Comparison of ENCODE assay signal across 18 cellular contexts in genomic region chr12:55797550-55797949, GRCh38. TPM values are rescaled to one million over a fixed set of nuclear protein-coding genes. Genes with fewer than 3 reads are reported as not detected.
A peak's percentile ranks its signal among the peaks of the same experiment; 100 is the strongest.
DNase-seq lines count a peak whose midpoint lies in the region; ATAC-seq and TF ChIP-seq lines count a peak whose summit lies in the region.
"Had no signal": no experiment of that assay in that cellular context is flagged by ENCODE, and none has a peak within 500 bp of the region (broad histone marks: within the 10 kb centered on the region; RNA-seq: fewer than 3 reads in every experiment).

No MANE protein-coding gene starts in this region.

- intact Hi-C loops in activated T-helper 2 cell treated with anti-CD3 and anti-CD28 coated beads, Interferon-gamma antibody, Interleukin-2, Interleukin-4, amounts not matched to agents 10 μg/mL and 5 μg/mL and 100 μg/mL, durations not matched to agents 14 hours and 24 hours and 36 hours (cut with micrococcal nuclease), result loop anchor here (1.0 kb wide), 2 partner anchors 54 to 59 kb away; partner anchors contain the start of gene GDF11

- H3K27ac ChIP-seq in HEK293 (ENCODE audit: extremely low read depth, low read depth, low read length), result no peak overlapping the region
- H3K27ac ChIP-seq: BLaER1 had no signal

- H3K36me3 ChIP-seq in HEK293 (ENCODE audit: control insufficient read depth in 2 of 2, insufficient read depth in 1 of 2, low read length in 2 of 2), result peaks cover 81 to 84% of the 10 kb centered on the region in 2 experiments

- H3K36me3 Mint-ChIP-seq in activated T-helper 2 cell treated with anti-CD3 and anti-CD28 coated beads, Interferon-gamma antibody, Interleukin-2, Interleukin-4, amounts not matched to agents 10 μg/mL and 5 μg/mL and 100 μg/mL, durations not matched to agents 14 hours and 24 hours and 36 hours (ENCODE audit: low read depth), result peaks cover 71% of the 10 kb centered on the region
- peaks cover 58% of the 10 kb centered on the region for H3K36me3 Mint-ChIP-seq in nephron progenitor cell (ENCODE audit: low read depth)

- CTCF ChIA-PET in HEK293 (lab: Yijun Ruan, JAX), result interaction anchor here (0.6 to 5.2 kb wide), 15 partner anchors 8 to 282 kb away, joined by 3 to 79 read pairs (median 4); partner anchors contain the start of genes ERBB3, ORMDL2 and SARNP

- H3K4me1 ChIP-seq in HEK293 (ENCODE audit: control insufficient read depth, insufficient read depth, low read length), result no peaks in the 10 kb centered on the region; the same call in 1 of the 2 replicates
- H3K4me1 ChIP-seq: BLaER1, Caco-2 had no signal

- no peaks in the 10 kb centered on the region for H3K27me3 Mint-ChIP-seq in activated T-helper 2 cell treated with anti-CD3 and anti-CD28 coated beads, Interferon-gamma antibody, Interleukin-2, Interleukin-4, amounts not matched to agents 10 μg/mL and 5 μg/mL and 100 μg/mL, durations not matched to agents 14 hours and 24 hours and 36 hours (ENCODE audit: low read depth)
- no peaks in the 10 kb centered on the region for H3K27me3 Mint-ChIP-seq in nephron progenitor cell (ENCODE audit: low read depth, poor library complexity)
- no peaks in the 10 kb centered on the region for H3K27me3 Mint-ChIP-seq in stimulated activated naive CD8-positive, alpha-beta T cell treated with anti-CD3 and anti-CD28 coated beads, Interleukin-15, amount 100 ng/mL, for 72 hours
- H3K27me3 Mint-ChIP-seq: CD4-positive, alpha-beta T cell had no signal

- H3K4me1 Mint-ChIP-seq in activated T-helper 2 cell treated with anti-CD3 and anti-CD28 coated beads, Interferon-gamma antibody, Interleukin-2, Interleukin-4, amounts not matched to agents 10 μg/mL and 5 μg/mL and 100 μg/mL, durations not matched to agents 14 hours and 24 hours and 36 hours (ENCODE audit: low read depth), result peaks cover 20% of the 10 kb centered on the region
- H3K4me1 Mint-ChIP-seq in nephron progenitor cell, result peaks cover 16% of the 10 kb centered on the region
- peaks cover 22% of the 10 kb centered on the region for H3K4me1 Mint-ChIP-seq in stimulated activated naive CD8-positive, alpha-beta T cell treated with anti-CD3 and anti-CD28 coated beads, Interleukin-15, amount 100 ng/mL, for 72 hours

- POLR2A ChIA-PET in HEK293 (lab: Yijun Ruan, JAX), result no interaction called here

- no peaks in the 10 kb centered on the region for H3K9me3 Mint-ChIP-seq in activated T-helper 2 cell treated with anti-CD3 and anti-CD28 coated beads, Interferon-gamma antibody, Interleukin-2, Interleukin-4, amounts not matched to agents 10 μg/mL and 5 μg/mL and 100 μg/mL, durations not matched to agents 14 hours and 24 hours and 36 hours
- no peaks in the 10 kb centered on the region for H3K9me3 Mint-ChIP-seq in nephron progenitor cell
- H3K9me3 Mint-ChIP-seq in stimulated activated naive CD8-positive, alpha-beta T cell treated with anti-CD3 and anti-CD28 coated beads, Interleukin-15, amount 100 ng/mL, for 72 hours, result no peaks in the 10 kb centered on the region
- H3K9me3 Mint-ChIP-seq: CD4-positive, alpha-beta T cell had no signal

- H3K4me3 Mint-ChIP-seq in activated T-helper 2 cell treated with anti-CD3 and anti-CD28 coated beads, Interferon-gamma antibody, Interleukin-2, Interleukin-4, amounts not matched to agents 10 μg/mL and 5 μg/mL and 100 μg/mL, durations not matched to agents 14 hours and 24 hours and 36 hours (ENCODE audit: low read depth), result no peak overlapping the region
- no peak overlapping the region for H3K4me3 Mint-ChIP-seq in nephron progenitor cell
- no peak overlapping the region for H3K4me3 Mint-ChIP-seq in stimulated activated naive CD8-positive, alpha-beta T cell treated with anti-CD3 and anti-CD28 coated beads, Interleukin-15, amount 100 ng/mL, for 72 hours
- H3K4me3 Mint-ChIP-seq: CD4-positive, alpha-beta T cell had no signal

- TF ChIP-seq CTCF in HEK293 (tag by site-specific recombination; IDR thresholded peaks at IDR 0.05), result no peak
- TF ChIP-seq CTCF in nephron progenitor cell (IDR thresholded peaks at IDR 0.05), result no peak

- no peak overlapping the region for H3K4me3 ChIP-seq in HEK293 (ENCODE audit: low read depth, low read length)
- H3K4me3 ChIP-seq: BLaER1, GM12878 had no signal

- ATAC-seq in GM19397 (IDR thresholded peaks at IDR 0.05; ENCODE audit: unreplicated experiment), result no peak
- no peak for ATAC-seq in stimulated activated naive CD8-positive, alpha-beta T cell treated with anti-CD3 and anti-CD28 coated beads, Interleukin-15, amount 100 ng/mL, for 72 hours
- ATAC-seq: GM12878, Panc1 had no signal

- DNase-seq in EH (ENCODE audit: low read depth), result peak; percentile 10
- DNase-seq in activated T-helper 2 cell treated with anti-CD3 and anti-CD28 coated beads, Interferon-gamma antibody, Interleukin-2, Interleukin-4, amounts not matched to agents 10 μg/mL and 5 μg/mL and 100 μg/mL, durations not matched to agents 14 hours and 24 hours and 36 hours (ENCODE audit: low spot score), result no peak
- no peak for DNase-seq in nephron progenitor cell
- DNase-seq in NCI-H524 (lab: John Stamatoyannopoulos, UW), result no peak
- DNase-seq in stimulated activated naive CD8-positive, alpha-beta T cell treated with anti-CD3 and anti-CD28 coated beads, Interleukin-15, amount 100 ng/mL, for 72 hours, result no peak
- DNase-seq: CD4-positive, alpha-beta T cell; MM.1S; NCI-H1092; NCI-H774; NK-92 treated with Interleukin-12 subunit alpha and Interleukin-12 subunit beta, amount 100 ng/mL, for 24 hours; SIG-M5 had no signal

- no peaks in the 10 kb centered on the region for H3K9me3 ChIP-seq in HEK293 (ENCODE audit: control insufficient read depth, insufficient read depth, low read depth, low read length)
- H3K9me3 ChIP-seq: BLaER1, Caco-2, SK-N-SH had no signal

- peak overlapping the region; percentile 12 for H3K27ac Mint-ChIP-seq in activated T-helper 2 cell treated with anti-CD3 and anti-CD28 coated beads, Interferon-gamma antibody, Interleukin-2, Interleukin-4, amounts not matched to agents 10 μg/mL and 5 μg/mL and 100 μg/mL, durations not matched to agents 14 hours and 24 hours and 36 hours
- H3K27ac Mint-ChIP-seq in nephron progenitor cell, result peak overlapping the region; percentile 90
- peak overlapping the region in 1 of 2 donors; percentile 85 for H3K27ac Mint-ChIP-seq in stimulated activated naive CD8-positive, alpha-beta T cell treated with anti-CD3 and anti-CD28 coated beads, Interleukin-15, amount 100 ng/mL, for 72 hours
- H3K27ac Mint-ChIP-seq: CD4-positive, alpha-beta T cell had no signal

TF ChIP-seq in HEK293, 187 proteins besides CTCF, POLR2A, EP300 and RAD21:
- TF ChIP-seq PRDM1 (tag by site-specific recombination; IDR thresholded peaks at IDR 0.05) (peak; percentile 83), ZNF639 (tag by site-specific recombination; IDR thresholded peaks at IDR 0.05) (no peak)

RNA-seq across cellular contexts. Expression of gene SARNP, which starts 20.0 kb away (rescaled TPM):
- total RNA-seq in activated T-helper 2 cell treated with anti-CD3 and anti-CD28 coated beads, Interferon-gamma antibody, Interleukin-2, Interleukin-4, amounts not matched to agents 10 μg/mL and 5 μg/mL and 100 μg/mL, durations not matched to agents 14 hours and 24 hours and 36 hours, result 78.3 and 82.2 TPM in 2 replicates

RNA-seq across cellular contexts. Expression of gene ORMDL2, which starts 20.3 kb away (rescaled TPM):
- 58.6 and 59.2 TPM in 2 replicates for total RNA-seq in activated T-helper 2 cell treated with anti-CD3 and anti-CD28 coated beads, Interferon-gamma antibody, Interleukin-2, Interleukin-4, amounts not matched to agents 10 μg/mL and 5 μg/mL and 100 μg/mL, durations not matched to agents 14 hours and 24 hours and 36 hours

RNA-seq across cellular contexts. Expression of gene DNAJC14, which starts 31.8 kb away (rescaled TPM):
- 34.8 and 35.2 TPM in 2 replicates for total RNA-seq in activated T-helper 2 cell treated with anti-CD3 and anti-CD28 coated beads, Interferon-gamma antibody, Interleukin-2, Interleukin-4, amounts not matched to agents 10 μg/mL and 5 μg/mL and 100 μg/mL, durations not matched to agents 14 hours and 24 hours and 36 hours

RNA-seq across cellular contexts. Expression of gene MMP19, which starts 45.2 kb away (rescaled TPM):
- total RNA-seq in activated T-helper 2 cell treated with anti-CD3 and anti-CD28 coated beads, Interferon-gamma antibody, Interleukin-2, Interleukin-4, amounts not matched to agents 10 μg/mL and 5 μg/mL and 100 μg/mL, durations not matched to agents 14 hours and 24 hours and 36 hours, result not detected in 2 replicates
- total RNA-seq: CD4-positive, alpha-beta T cell; GM12878 had no signal

RNA-seq across cellular contexts. Expression of gene GDF11, which starts 54.6 kb away (rescaled TPM):
- total RNA-seq in activated T-helper 2 cell treated with anti-CD3 and anti-CD28 coated beads, Interferon-gamma antibody, Interleukin-2, Interleukin-4, amounts not matched to agents 10 μg/mL and 5 μg/mL and 100 μg/mL, durations not matched to agents 14 hours and 24 hours and 36 hours, result 15.3 and 15.4 TPM in 2 replicates
